ENCODE assay signal across 1 cellular context in the genomic region with DNA sequence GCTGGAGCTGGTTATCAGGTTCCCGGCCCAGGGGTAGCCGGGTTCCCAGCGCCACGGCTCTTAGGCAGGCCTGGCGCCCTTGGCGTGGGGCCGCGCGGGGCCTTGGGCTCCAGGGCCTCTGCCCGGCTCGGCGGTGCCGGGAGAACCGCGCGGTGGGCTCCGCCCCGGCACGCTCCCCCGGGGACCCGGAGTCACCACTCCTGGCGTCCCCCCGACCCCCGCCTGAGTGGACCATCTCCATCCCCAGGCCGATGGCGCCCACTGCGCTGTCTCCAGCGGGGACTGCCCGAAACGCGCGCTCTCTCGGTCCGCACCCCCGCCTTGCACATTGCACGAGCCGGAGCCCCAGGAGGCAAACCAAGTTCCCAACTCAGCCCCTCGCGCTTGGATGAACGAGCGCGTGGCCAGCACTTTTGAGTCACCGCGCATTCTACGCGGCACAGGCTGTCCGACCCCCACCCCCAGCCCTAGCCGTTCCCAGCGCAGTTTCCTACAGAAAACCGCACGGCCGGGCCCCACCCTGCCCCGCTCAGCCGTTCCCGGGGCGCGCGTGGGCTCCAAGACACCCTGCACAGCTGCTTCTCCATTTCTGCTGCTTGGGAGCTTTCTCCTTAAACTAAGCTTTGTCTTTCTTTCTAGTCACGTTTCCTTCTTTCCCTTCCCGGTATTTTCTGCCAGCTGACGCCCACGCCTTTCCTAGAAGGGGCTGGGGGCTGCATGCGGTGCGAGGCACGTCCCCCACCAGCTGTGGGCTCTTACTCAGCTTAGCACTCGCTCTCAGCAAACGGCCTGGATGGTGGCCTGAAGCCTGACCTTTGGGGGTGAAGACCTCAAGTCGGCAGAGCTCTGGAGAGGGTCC.
TF ChIP-seq lines count a peak whose summit lies in the region.

No MANE protein-coding gene starts in this region.

TF ChIP-seq in GM12878, 131 proteins besides CTCF, POLR2A, EP300 and RAD21 (continued from another document and continues in another):
- TF ChIP-seq, protein P1, sequence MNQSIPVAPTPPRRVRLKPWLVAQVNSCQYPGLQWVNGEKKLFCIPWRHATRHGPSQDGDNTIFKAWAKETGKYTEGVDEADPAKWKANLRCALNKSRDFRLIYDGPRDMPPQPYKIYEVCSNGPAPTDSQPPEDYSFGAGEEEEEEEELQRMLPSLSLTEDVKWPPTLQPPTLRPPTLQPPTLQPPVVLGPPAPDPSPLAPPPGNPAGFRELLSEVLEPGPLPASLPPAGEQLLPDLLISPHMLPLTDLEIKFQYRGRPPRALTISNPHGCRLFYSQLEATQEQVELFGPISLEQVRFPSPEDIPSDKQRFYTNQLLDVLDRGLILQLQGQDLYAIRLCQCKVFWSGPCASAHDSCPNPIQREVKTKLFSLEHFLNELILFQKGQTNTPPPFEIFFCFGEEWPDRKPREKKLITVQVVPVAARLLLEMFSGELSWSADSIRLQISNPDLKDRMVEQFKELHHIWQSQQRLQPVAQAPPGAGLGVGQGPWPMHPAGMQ (IDR thresholded peaks at IDR 0.05; ENCODE audit: borderline replicate concordance) = no peak
- TF ChIP-seq, protein P2, sequence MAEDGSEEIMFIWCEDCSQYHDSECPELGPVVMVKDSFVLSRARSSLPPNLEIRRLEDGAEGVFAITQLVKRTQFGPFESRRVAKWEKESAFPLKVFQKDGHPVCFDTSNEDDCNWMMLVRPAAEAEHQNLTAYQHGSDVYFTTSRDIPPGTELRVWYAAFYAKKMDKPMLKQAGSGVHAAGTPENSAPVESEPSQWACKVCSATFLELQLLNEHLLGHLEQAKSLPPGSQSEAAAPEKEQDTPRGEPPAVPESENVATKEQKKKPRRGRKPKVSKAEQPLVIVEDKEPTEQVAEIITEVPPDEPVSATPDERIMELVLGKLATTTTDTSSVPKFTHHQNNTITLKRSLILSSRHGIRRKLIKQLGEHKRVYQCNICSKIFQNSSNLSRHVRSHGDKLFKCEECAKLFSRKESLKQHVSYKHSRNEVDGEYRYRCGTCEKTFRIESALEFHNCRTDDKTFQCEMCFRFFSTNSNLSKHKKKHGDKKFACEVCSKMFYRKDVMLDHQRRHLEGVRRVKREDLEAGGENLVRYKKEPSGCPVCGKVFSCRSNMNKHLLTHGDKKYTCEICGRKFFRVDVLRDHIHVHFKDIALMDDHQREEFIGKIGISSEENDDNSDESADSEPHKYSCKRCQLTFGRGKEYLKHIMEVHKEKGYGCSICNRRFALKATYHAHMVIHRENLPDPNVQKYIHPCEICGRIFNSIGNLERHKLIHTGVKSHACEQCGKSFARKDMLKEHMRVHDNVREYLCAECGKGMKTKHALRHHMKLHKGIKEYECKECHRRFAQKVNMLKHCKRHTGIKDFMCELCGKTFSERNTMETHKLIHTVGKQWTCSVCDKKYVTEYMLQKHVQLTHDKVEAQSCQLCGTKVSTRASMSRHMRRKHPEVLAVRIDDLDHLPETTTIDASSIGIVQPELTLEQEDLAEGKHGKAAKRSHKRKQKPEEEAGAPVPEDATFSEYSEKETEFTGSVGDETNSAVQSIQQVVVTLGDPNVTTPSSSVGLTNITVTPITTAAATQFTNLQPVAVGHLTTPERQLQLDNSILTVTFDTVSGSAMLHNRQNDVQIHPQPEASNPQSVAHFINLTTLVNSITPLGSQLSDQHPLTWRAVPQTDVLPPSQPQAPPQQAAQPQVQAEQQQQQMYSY (CRISPR knock-in tag; IDR thresholded peaks at IDR 0.05) = no peak
- no peak for TF ChIP-seq RFX5 (IDR thresholded peaks at IDR 0.05; ENCODE audit: low read depth, low read length)
- TF ChIP-seq SRF (IDR thresholded peaks at IDR 0.05; ENCODE audit: low read depth in 2 of 2, low read length in 2 of 2) = no peak
- no peak for TF ChIP-seq TCF7 (IDR thresholded peaks at IDR 0.05; ENCODE audit: borderline replicate concordance)
- no peak for TF ChIP-seq RELA (IDR thresholded peaks at IDR 0.05; ENCODE audit: borderline replicate concordance, partially characterized antibody)
- peak in 1 of 2 experiments; percentile 73; a peak in 2 of 4 replicates for TF ChIP-seq BHLHE40 (IDR thresholded peaks at IDR 0.05; ENCODE audit: borderline replicate concordance in 1 of 2, low read depth in 2 of 2, low read length in 1 of 2)
- TF ChIP-seq SMC3 (IDR thresholded peaks at IDR 0.05; ENCODE audit: borderline replicate concordance, low read length) = no peak
- TF ChIP-seq NR2C1 (IDR thresholded peaks at IDR 0.05) = no peak
- no peak for TF ChIP-seq ASH2L (IDR thresholded peaks at IDR 0.05; ENCODE audit: borderline replicate concordance, low read depth)
- TF ChIP-seq FOXM1 (IDR thresholded peaks at IDR 0.05; ENCODE audit: low read depth, low read length) = no peak
- TF ChIP-seq KLF5 (IDR thresholded peaks at IDR 0.05; ENCODE audit: partially characterized antibody) = peak; percentile 97
- 0 out of 2 replicates have a peak, but pooled peaks have one; percentile 28 for TF ChIP-seq TAF1 (IDR thresholded peaks at IDR 0.05; ENCODE audit: borderline replicate concordance, low read depth, low read length)
- TF ChIP-seq SMAD5 (IDR thresholded peaks at IDR 0.05; ENCODE audit: low read depth) = no peak
- peak; percentile 86; the same call in 1 of the 2 replicates for TF ChIP-seq CHD1 (IDR thresholded peaks at IDR 0.05; ENCODE audit: low read depth, low read length)
- no peak for TF ChIP-seq SPI1 (IDR thresholded peaks at IDR 0.05; ENCODE audit: borderline replicate concordance, insufficient read depth, low read depth, low read length)
- TF ChIP-seq BACH1 (IDR thresholded peaks at IDR 0.05; ENCODE audit: borderline replicate concordance) = peak; percentile 57; the same call in 1 of the 2 replicates
- TF ChIP-seq ZNF24 (IDR thresholded peaks at IDR 0.05) = no peak
- no peak for TF ChIP-seq GABPA (IDR thresholded peaks at IDR 0.05; ENCODE audit: low read depth)
- no peak for TF ChIP-seq TCF3 (IDR thresholded peaks at IDR 0.05; ENCODE audit: borderline replicate concordance, insufficient read depth, low read depth, low read length)
- peak; percentile 50; the same call in 1 of the 2 replicates for TF ChIP-seq POLR2AphosphoS5 (IDR thresholded peaks at IDR 0.05; ENCODE audit: low read length)
- 0 out of 2 replicates have a peak, but pooled peaks have one; percentile 32 for TF ChIP-seq SMARCA5 (IDR thresholded peaks at IDR 0.05)
- TF ChIP-seq, protein P3, sequence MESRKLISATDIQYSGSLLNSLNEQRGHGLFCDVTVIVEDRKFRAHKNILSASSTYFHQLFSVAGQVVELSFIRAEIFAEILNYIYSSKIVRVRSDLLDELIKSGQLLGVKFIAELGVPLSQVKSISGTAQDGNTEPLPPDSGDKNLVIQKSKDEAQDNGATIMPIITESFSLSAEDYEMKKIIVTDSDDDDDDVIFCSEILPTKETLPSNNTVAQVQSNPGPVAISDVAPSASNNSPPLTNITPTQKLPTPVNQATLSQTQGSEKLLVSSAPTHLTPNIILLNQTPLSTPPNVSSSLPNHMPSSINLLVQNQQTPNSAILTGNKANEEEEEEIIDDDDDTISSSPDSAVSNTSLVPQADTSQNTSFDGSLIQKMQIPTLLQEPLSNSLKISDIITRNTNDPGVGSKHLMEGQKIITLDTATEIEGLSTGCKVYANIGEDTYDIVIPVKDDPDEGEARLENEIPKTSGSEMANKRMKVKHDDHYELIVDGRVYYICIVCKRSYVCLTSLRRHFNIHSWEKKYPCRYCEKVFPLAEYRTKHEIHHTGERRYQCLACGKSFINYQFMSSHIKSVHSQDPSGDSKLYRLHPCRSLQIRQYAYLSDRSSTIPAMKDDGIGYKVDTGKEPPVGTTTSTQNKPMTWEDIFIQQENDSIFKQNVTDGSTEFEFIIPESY (IDR thresholded peaks at IDR 0.05) = no peak
- no peak for TF ChIP-seq HDGF (IDR thresholded peaks at IDR 0.05)
- no peak for TF ChIP-seq RCOR1 (conservative IDR thresholded peaks at IDR 0.05; ENCODE audit: low read depth, low read length)
- no peak for TF ChIP-seq NFXL1 (IDR thresholded peaks at IDR 0.05; ENCODE audit: borderline replicate concordance)
- no peak; the same call in 2 of the 3 replicates for TF ChIP-seq POU2F2 (IDR thresholded peaks at IDR 0.05; ENCODE audit: borderline replicate concordance, low read depth, low read length)
- TF ChIP-seq, protein P4, sequence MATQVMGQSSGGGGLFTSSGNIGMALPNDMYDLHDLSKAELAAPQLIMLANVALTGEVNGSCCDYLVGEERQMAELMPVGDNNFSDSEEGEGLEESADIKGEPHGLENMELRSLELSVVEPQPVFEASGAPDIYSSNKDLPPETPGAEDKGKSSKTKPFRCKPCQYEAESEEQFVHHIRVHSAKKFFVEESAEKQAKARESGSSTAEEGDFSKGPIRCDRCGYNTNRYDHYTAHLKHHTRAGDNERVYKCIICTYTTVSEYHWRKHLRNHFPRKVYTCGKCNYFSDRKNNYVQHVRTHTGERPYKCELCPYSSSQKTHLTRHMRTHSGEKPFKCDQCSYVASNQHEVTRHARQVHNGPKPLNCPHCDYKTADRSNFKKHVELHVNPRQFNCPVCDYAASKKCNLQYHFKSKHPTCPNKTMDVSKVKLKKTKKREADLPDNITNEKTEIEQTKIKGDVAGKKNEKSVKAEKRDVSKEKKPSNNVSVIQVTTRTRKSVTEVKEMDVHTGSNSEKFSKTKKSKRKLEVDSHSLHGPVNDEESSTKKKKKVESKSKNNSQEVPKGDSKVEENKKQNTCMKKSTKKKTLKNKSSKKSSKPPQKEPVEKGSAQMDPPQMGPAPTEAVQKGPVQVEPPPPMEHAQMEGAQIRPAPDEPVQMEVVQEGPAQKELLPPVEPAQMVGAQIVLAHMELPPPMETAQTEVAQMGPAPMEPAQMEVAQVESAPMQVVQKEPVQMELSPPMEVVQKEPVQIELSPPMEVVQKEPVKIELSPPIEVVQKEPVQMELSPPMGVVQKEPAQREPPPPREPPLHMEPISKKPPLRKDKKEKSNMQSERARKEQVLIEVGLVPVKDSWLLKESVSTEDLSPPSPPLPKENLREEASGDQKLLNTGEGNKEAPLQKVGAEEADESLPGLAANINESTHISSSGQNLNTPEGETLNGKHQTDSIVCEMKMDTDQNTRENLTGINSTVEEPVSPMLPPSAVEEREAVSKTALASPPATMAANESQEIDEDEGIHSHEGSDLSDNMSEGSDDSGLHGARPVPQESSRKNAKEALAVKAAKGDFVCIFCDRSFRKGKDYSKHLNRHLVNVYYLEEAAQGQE (IDR thresholded peaks at IDR 0.05; ENCODE audit: low read depth, low read length) = no peak
- no peak for TF ChIP-seq SUZ12 (IDR thresholded peaks at IDR 0.05; ENCODE audit: unreplicated experiment)
- TF ChIP-seq STAT1 (conservative IDR thresholded peaks at IDR 0.05) = peak; percentile 55; the same call in 1 of the 2 replicates
- no peak for TF ChIP-seq TBL1XR1 (IDR thresholded peaks at IDR 0.05; ENCODE audit: low read depth, low read length)
- TF ChIP-seq MXI1 (IDR thresholded peaks at IDR 0.05; ENCODE audit: low read depth, low read length) = no peak
- TF ChIP-seq, protein P5, sequence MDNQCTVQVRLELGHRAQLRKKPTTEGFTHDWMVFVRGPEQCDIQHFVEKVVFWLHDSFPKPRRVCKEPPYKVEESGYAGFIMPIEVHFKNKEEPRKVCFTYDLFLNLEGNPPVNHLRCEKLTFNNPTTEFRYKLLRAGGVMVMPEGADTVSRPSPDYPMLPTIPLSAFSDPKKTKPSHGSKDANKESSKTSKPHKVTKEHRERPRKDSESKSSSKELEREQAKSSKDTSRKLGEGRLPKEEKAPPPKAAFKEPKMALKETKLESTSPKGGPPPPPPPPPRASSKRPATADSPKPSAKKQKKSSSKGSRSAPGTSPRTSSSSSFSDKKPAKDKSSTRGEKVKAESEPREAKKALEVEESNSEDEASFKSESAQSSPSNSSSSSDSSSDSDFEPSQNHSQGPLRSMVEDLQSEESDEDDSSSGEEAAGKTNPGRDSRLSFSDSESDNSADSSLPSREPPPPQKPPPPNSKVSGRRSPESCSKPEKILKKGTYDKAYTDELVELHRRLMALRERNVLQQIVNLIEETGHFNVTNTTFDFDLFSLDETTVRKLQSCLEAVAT (IDR thresholded peaks at IDR 0.05) = no peak
- TF ChIP-seq, protein P6, sequence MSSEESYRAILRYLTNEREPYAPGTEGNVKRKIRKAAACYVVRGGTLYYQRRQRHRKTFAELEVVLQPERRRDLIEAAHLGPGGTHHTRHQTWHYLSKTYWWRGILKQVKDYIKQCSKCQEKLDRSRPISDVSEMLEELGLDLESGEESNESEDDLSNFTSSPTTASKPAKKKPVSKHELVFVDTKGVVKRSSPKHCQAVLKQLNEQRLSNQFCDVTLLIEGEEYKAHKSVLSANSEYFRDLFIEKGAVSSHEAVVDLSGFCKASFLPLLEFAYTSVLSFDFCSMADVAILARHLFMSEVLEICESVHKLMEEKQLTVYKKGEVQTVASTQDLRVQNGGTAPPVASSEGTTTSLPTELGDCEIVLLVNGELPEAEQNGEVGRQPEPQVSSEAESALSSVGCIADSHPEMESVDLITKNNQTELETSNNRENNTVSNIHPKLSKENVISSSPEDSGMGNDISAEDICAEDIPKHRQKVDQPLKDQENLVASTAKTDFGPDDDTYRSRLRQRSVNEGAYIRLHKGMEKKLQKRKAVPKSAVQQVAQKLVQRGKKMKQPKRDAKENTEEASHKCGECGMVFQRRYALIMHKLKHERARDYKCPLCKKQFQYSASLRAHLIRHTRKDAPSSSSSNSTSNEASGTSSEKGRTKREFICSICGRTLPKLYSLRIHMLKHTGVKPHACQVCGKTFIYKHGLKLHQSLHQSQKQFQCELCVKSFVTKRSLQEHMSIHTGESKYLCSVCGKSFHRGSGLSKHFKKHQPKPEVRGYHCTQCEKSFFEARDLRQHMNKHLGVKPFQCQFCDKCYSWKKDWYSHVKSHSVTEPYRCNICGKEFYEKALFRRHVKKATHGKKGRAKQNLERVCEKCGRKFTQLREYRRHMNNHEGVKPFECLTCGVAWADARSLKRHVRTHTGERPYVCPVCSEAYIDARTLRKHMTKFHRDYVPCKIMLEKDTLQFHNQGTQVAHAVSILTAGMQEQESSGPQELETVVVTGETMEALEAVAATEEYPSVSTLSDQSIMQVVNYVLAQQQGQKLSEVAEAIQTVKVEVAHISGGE (CRISPR knock-in tag; IDR thresholded peaks at IDR 0.05) = no peak
- no peak for TF ChIP-seq FOS (IDR thresholded peaks at IDR 0.05; ENCODE audit: borderline replicate concordance, extremely low read depth, insufficient read length)
- TF ChIP-seq TARDBP (IDR thresholded peaks at IDR 0.05; ENCODE audit: borderline replicate concordance) = no peak
- no peak for TF ChIP-seq IRF4 (IDR thresholded peaks at IDR 0.05; ENCODE audit: low read depth, low read length)
- TF ChIP-seq, protein P7, sequence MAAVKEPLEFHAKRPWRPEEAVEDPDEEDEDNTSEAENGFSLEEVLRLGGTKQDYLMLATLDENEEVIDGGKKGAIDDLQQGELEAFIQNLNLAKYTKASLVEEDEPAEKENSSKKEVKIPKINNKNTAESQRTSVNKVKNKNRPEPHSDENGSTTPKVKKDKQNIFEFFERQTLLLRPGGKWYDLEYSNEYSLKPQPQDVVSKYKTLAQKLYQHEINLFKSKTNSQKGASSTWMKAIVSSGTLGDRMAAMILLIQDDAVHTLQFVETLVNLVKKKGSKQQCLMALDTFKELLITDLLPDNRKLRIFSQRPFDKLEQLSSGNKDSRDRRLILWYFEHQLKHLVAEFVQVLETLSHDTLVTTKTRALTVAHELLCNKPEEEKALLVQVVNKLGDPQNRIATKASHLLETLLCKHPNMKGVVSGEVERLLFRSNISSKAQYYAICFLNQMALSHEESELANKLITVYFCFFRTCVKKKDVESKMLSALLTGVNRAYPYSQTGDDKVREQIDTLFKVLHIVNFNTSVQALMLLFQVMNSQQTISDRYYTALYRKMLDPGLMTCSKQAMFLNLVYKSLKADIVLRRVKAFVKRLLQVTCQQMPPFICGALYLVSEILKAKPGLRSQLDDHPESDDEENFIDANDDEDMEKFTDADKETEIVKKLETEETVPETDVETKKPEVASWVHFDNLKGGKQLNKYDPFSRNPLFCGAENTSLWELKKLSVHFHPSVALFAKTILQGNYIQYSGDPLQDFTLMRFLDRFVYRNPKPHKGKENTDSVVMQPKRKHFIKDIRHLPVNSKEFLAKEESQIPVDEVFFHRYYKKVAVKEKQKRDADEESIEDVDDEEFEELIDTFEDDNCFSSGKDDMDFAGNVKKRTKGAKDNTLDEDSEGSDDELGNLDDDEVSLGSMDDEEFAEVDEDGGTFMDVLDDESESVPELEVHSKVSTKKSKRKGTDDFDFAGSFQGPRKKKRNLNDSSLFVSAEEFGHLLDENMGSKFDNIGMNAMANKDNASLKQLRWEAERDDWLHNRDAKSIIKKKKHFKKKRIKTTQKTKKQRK (IDR thresholded peaks at IDR 0.05; ENCODE audit: low read depth, low read length) = no peak
